In the genomic region with DNA sequence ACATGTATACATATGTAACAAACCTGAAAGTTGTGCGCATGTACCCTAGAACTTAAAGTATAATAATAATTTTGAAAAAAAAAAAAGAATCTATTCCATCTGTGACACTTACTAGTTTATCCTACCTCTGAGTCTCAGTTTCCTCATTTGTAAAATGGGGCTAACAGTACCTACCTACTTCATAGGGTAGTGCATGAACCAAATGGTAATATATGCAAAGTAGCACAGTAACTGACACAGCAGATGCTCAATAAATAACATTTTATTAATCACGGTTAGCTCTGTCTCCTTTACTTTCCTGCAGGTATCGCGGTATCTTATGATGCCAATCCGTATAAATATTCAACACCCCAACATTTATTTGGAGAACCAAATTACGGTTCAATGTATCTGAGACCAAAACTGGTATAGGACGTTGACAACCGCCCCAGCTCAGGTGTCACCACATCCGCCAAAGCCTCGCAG, we compare ENCODE assay signal across 8 cellular contexts. TPM values are rescaled to one million over a fixed set of nuclear protein-coding genes. Genes with fewer than 3 reads are reported as not detected.
A peak's percentile ranks its signal among the peaks of the same experiment; 100 is the strongest.
DNase-seq lines count a peak whose midpoint lies in the region; ATAC-seq and TF ChIP-seq lines count a peak whose summit lies in the region.

No MANE protein-coding gene starts in this region.

- no peaks in the 10 kb centered on the region for H3K27me3 ChIP-seq in iPS-20b (ENCODE audit: insufficient read depth, low read length)
- no peaks in the 10 kb centered on the region for H3K27me3 ChIP-seq in thymus (ENCODE audit: control insufficient read depth, insufficient read depth)

- TF ChIP-seq CTCF in GM12875 (IDR thresholded peaks at IDR 0.05; ENCODE audit: borderline replicate concordance, insufficient read depth, low read depth, low read length), result no peak
- TF ChIP-seq CTCF in activated CD8-positive, alpha-beta T cell treated with anti-CD3 and anti-CD28 coated beads for 36 hours (IDR thresholded peaks at IDR 0.05), result no peak

- H3K9me3 ChIP-seq in iPS-20b (ENCODE audit: insufficient read depth, low read depth, low read length) (no peaks in the 10 kb centered on the region), thymus (ENCODE audit: control insufficient read depth) (no peaks in the 10 kb centered on the region)

- CTCF ChIA-PET in activated CD8-positive, alpha-beta T cell treated with anti-CD3 and anti-CD28 coated beads for 36 hours (lab: Charles Lee), result interaction anchor here (1.3 to 1.4 kb wide), 2 partner anchors 50 to 120 kb away, joined by 3 to 5 read pairs; no protein-coding TSS in a partner anchor

- H3K27ac ChIP-seq in iPS-20b (ENCODE audit: low read length) (no peak overlapping the region), thymus (ENCODE audit: low read depth) (peak overlapping the region; percentile 100)

- in situ Hi-C loops in KBM-7 (cut with MboI; ENCODE audit: low pct_unique_long_range_greater_than_20kb, low sequenced_read_pairs), result no loop called here

- H3K36me3 Mint-ChIP-seq in activated CD8-positive, alpha-beta T cell treated with anti-CD3 and anti-CD28 coated beads for 36 hours (ENCODE audit: low read depth), result peaks cover 14% of the 10 kb centered on the region

- peak overlapping the region; percentile 93 for H3K4me3 ChIP-seq in GM12875 (ENCODE audit: low read depth, low read length)
- H3K4me3 ChIP-seq in iPS-20b (ENCODE audit: low read length), result peak overlapping the region; percentile 90
- peak overlapping the region; percentile 81 for H3K4me3 ChIP-seq in thymus (ENCODE audit: low read length)

- POLR2A ChIA-PET in activated CD8-positive, alpha-beta T cell treated with anti-CD3 and anti-CD28 coated beads for 36 hours (lab: Charles Lee), result interaction anchor here (0.7 to 1.3 kb wide), 5 partner anchors 18 to 103 kb away, joined by 3 to 5 read pairs (median 3); partner anchors contain the start of gene FOS

- H3K9ac ChIP-seq in iPS-20b (ENCODE audit: low read depth, low read length), result peak overlapping the region; percentile 85; the same call in 1 of the 2 replicates

- H3K4me1 Mint-ChIP-seq in activated CD8-positive, alpha-beta T cell treated with anti-CD3 and anti-CD28 coated beads for 36 hours (ENCODE audit: low read depth), result peaks cover 40% of the 10 kb centered on the region

- peak overlapping the region; percentile 99 for H3K27ac Mint-ChIP-seq in activated CD8-positive, alpha-beta T cell treated with anti-CD3 and anti-CD28 coated beads for 36 hours

- ATAC-seq in HG02938 (IDR thresholded peaks at IDR 0.05; ENCODE audit: unreplicated experiment), result peak; percentile 15
- ATAC-seq in activated CD8-positive, alpha-beta T cell treated with anti-CD3 and anti-CD28 coated beads for 36 hours, result peak; percentile 15

- H3K27me3 Mint-ChIP-seq in activated CD8-positive, alpha-beta T cell treated with anti-CD3 and anti-CD28 coated beads for 36 hours, result no peaks in the 10 kb centered on the region

- H3K4me3 Mint-ChIP-seq in activated CD8-positive, alpha-beta T cell treated with anti-CD3 and anti-CD28 coated beads for 36 hours, result peak overlapping the region; percentile 96

- WGBS in thymus, result 9% methylated on average over 10 of the region's 10 CpGs

- H3K4me1 ChIP-seq in iPS-20b (ENCODE audit: insufficient read depth, low read length) (0 out of 2 replicates have a peak, but pooled peaks cover 3% of the 10 kb centered on the region), thymus (ENCODE audit: control insufficient read depth, insufficient read depth, low read length) (peaks cover 8% of the 10 kb centered on the region)

- intact Hi-C loops in activated CD8-positive, alpha-beta T cell treated with anti-CD3 and anti-CD28 coated beads for 36 hours (cut with micrococcal nuclease), result no loop called here

- H3K36me3 ChIP-seq in iPS-20b (ENCODE audit: insufficient read depth, low read depth, low read length), result no peaks in the 10 kb centered on the region
- H3K36me3 ChIP-seq in thymus (ENCODE audit: control insufficient read depth, insufficient read depth), result no peaks in the 10 kb centered on the region

- no peak for DNase-seq in activated CD8-positive, alpha-beta T cell treated with anti-CD3 and anti-CD28 coated beads for 36 hours
- DNase-seq in 8988T (no peak), NCI-H2107 treated with DMSO at 0.1 percent for 48 hours (lab: John Stamatoyannopoulos, UW; ENCODE audit: unreplicated experiment) (no peak), KBM-7 (no peak)

- H3K9me3 Mint-ChIP-seq in activated CD8-positive, alpha-beta T cell treated with anti-CD3 and anti-CD28 coated beads for 36 hours, result no peaks in the 10 kb centered on the region

RNA-seq across cellular contexts. Expression of gene TMED10, which starts 0.7 kb away (rescaled TPM):
- total RNA-seq in activated CD8-positive, alpha-beta T cell treated with anti-CD3 and anti-CD28 coated beads for 36 hours, result 100 to 1,000 TPM; 173 to 179 TPM
- 122 TPM for polyA plus RNA-seq in thymus

RNA-seq across cellular contexts. Expression of gene NEK9, which starts 48.9 kb away (rescaled TPM):
- total RNA-seq in activated CD8-positive, alpha-beta T cell treated with anti-CD3 and anti-CD28 coated beads for 36 hours, result 10 to 100 TPM; 54.9 to 59.5 TPM
- polyA plus RNA-seq in thymus, result 62.1 TPM
